ENCODE assay signal across 13 cellular contexts in the genomic region with DNA sequence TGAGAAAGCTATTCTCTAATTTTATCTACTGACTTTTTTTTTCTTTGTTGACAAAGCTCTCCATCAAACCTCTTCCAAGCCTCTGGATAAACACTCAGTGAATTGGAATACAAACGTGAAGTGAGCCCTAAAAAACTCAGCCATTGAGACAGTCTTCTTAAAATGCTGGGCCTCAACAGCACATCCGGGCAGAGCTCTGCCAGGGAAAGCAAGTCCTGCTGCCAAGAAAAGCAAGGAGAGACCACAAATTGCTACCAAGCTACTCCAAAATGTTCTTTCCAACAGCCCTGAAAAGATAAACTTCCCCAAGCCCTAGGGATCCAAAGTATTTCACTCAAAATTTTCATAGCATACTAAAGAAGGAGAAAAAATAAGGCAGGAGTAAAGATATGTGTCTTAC. TPM values are rescaled to one million over a fixed set of nuclear protein-coding genes. Genes with fewer than 3 reads are reported as not detected.
DNase-seq lines count a peak whose midpoint lies in the region; ATAC-seq and TF ChIP-seq lines count a peak whose summit lies in the region.
"Had no signal": no experiment of that assay in that cellular context is flagged by ENCODE, and none has a peak within 500 bp of the region (broad histone marks: within the 10 kb centered on the region; RNA-seq: fewer than 3 reads in every experiment).

No MANE protein-coding gene starts in this region.

- no peak overlapping the region for H3K4me3 Mint-ChIP-seq in activated T-cell treated with anti-CD3 and anti-CD28 coated beads, Interleukin-2, amount 50 U/mL, for 4 hours
- H3K4me3 Mint-ChIP-seq: activated CD8-positive, alpha-beta memory T cell treated with anti-CD3 and anti-CD28 coated beads, Interleukin-2, amount 10 ng/mL, durations not matched to agents 7 days and 5 days; T-helper 17 cell had no signal

- no peaks in the 10 kb centered on the region for H3K36me3 Mint-ChIP-seq in activated T-cell treated with anti-CD3 and anti-CD28 coated beads, Interleukin-2, amount 50 U/mL, for 4 hours (ENCODE audit: insufficient read depth)
- H3K36me3 Mint-ChIP-seq: activated CD8-positive, alpha-beta memory T cell treated with anti-CD3 and anti-CD28 coated beads, Interleukin-2, amount 10 ng/mL, durations not matched to agents 7 days and 5 days had no signal

- DNase-seq in Daoy (ENCODE audit: low read depth) (peak; percentile 76), NCI-H345 treated with DMSO at 0.1 percent for 48 hours (lab: John Stamatoyannopoulos, UW; ENCODE audit: unreplicated experiment) (peak; percentile 35), fibroblast of mammary gland (ENCODE audit: low read depth) (peak; percentile 62), putamen (ENCODE audit: low spot score) (peak; percentile 64), retina (no peak), erythroblast (lab: John Stamatoyannopoulos, UW) (no peak)
- DNase-seq in activated T-cell treated with anti-CD3 and anti-CD28 coated beads, Interleukin-2, amount 50 U/mL, for 4 hours: no peak
- DNase-seq in activated naive CD4-positive, alpha-beta T cell (lab: John Stamatoyannopoulos, UW): no peak
- DNase-seq: activated CD8-positive, alpha-beta memory T cell treated with anti-CD3 and anti-CD28 coated beads, Interleukin-2, amount 10 ng/mL, durations not matched to agents 7 days and 5 days; foreskin keratinocyte; T-helper 17 cell had no signal

- no peaks in the 10 kb centered on the region for H3K9me3 Mint-ChIP-seq in activated T-cell treated with anti-CD3 and anti-CD28 coated beads, Interleukin-2, amount 50 U/mL, for 4 hours

- no peak overlapping the region for H3K4me3 ChIP-seq in fibroblast of mammary gland (ENCODE audit: control insufficient read depth, low read depth, low read length)
- H3K4me3 ChIP-seq: tibial nerve had no signal

- no peaks in the 10 kb centered on the region for H3K4me1 Mint-ChIP-seq in activated T-cell treated with anti-CD3 and anti-CD28 coated beads, Interleukin-2, amount 50 U/mL, for 4 hours (ENCODE audit: low read depth)
- H3K4me1 Mint-ChIP-seq: activated CD8-positive, alpha-beta memory T cell treated with anti-CD3 and anti-CD28 coated beads, Interleukin-2, amount 10 ng/mL, durations not matched to agents 7 days and 5 days had no signal

- no peak for TF ChIP-seq CTCF in fibroblast of mammary gland (conservative IDR thresholded peaks at IDR 0.05; ENCODE audit: control insufficient read depth, insufficient read depth, low read depth, low read length)

- H3K27me3 Mint-ChIP-seq in activated T-cell treated with anti-CD3 and anti-CD28 coated beads, Interleukin-2, amount 50 U/mL, for 4 hours (ENCODE audit: low read depth): peaks cover 48% of the 10 kb centered on the region

- ATAC-seq in activated T-cell treated with anti-CD3 and anti-CD28 coated beads, Interleukin-2, amount 50 U/mL, for 4 hours: no peak
- ATAC-seq: activated CD8-positive, alpha-beta memory T cell treated with anti-CD3 and anti-CD28 coated beads, Interleukin-2, amount 10 ng/mL, durations not matched to agents 7 days and 5 days; foreskin keratinocyte; left lobe of liver; T-helper 17 cell had no signal

- no peak for TF ChIP-seq POLR2A in erythroblast (IDR thresholded peaks at IDR 0.05; ENCODE audit: low read length)

RNA-seq across cellular contexts. Expression of a gene that starts 7.8 kb away (rescaled TPM):
- total RNA-seq in Daoy (2014; rRNA removed; shearing (Covaris generic)): 0.03 and 0.17 TPM in 2 replicates
- total RNA-seq in activated T-cell treated with anti-CD3 and anti-CD28 coated beads, Interleukin-2, amount 50 U/mL, for 4 hours: under 1 TPM; 0.03 to 0.13 (median 0.05) TPM
- total RNA-seq: activated CD8-positive, alpha-beta memory T cell treated with anti-CD3 and anti-CD28 coated beads, Interleukin-2, amount 10 ng/mL, durations not matched to agents 7 days and 5 days; foreskin keratinocyte had no signal

Comparison
In these comparisons a context has a peak if more than half of its experiments do, and no peak if none do; other contexts are left out.
1. DNase-seq: peak in Daoy (single experiment), NCI-H345 treated with DMSO at 0.1 percent for 48 hours (single experiment), fibroblast of mammary gland (single experiment) and putamen (single experiment); none in retina (single experiment), activated T-cell treated with anti-CD3 and anti-CD28 coated beads, Interleukin-2, amount 50 U/mL, for 4 hours (single experiment), activated naive CD4-positive, alpha-beta T cell (0 of 4) and erythroblast (0 of 2).